ENCODE assay signal across 7 cellular contexts in the genomic region with DNA sequence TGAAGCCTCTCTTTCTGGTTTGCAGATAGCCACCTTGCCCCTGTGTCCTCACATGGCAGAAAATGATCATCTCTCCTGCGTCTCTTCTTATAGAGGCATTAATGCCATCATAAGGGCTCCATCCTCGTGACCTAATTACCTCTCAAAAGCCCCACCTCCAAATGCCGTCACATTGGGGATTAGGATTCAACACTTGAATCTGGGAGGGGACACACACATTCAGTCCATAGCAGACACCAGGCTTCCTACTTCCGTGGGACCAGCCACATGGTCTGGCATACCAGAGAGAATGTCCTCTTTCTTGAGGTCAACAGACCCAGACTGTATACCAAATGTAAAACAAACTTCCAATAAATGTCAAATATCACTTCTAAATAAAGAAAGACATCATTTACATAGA.
"Had no signal": no experiment of that assay in that cellular context is flagged by ENCODE, and none has a peak within 500 bp of the region (broad histone marks: within the 10 kb centered on the region; RNA-seq: fewer than 3 reads in every experiment).

No MANE protein-coding gene starts in this region.

- H3K4me3 Mint-ChIP-seq: IgD-negative memory B cell had no signal

- H3K4me1 Mint-ChIP-seq: IgD-negative memory B cell had no signal

- FAIRE-seq: HepG2, HTR-8/SVneo, K562 had no signal

- H3K4me3 ChIP-seq: K562 had no signal

- H3K9me3 Mint-ChIP-seq: IgD-negative memory B cell had no signal

- DNase-seq: IMR-90, KBM-7 had no signal

- H3K36me3 Mint-ChIP-seq: IgD-negative memory B cell had no signal

- H3K27ac ChIP-seq: HL-60 had no signal
